Comparison of ENCODE assay signal across 8 cellular contexts in genomic region chr10:42866115-42866995, GRCh38.
DNase-seq lines count a peak whose midpoint lies in the region; ATAC-seq, FAIRE-seq and TF ChIP-seq lines count a peak whose summit lies in the region.

No MANE protein-coding gene starts in this region.

- CTCF ChIA-PET in PC-3 (lab: Charles Lee) = no interaction called here

- H3K9me3 ChIP-seq in PC-3 (ENCODE audit: low read length) (no peaks in the 10 kb centered on the region), ovary (no peaks in the 10 kb centered on the region)

- H3K27ac Mint-ChIP-seq in activated naive CD8-positive, alpha-beta T cell treated with anti-CD3 and anti-CD28 coated beads for 36 hours = no peak overlapping the region

- no peaks in the 10 kb centered on the region for H4K20me1 ChIP-seq in PC-3 (ENCODE audit: low read length)

- H3K36me3 Mint-ChIP-seq in activated naive CD8-positive, alpha-beta T cell treated with anti-CD3 and anti-CD28 coated beads for 36 hours = no peaks in the 10 kb centered on the region

- H3K4me2 ChIP-seq in PC-3 (ENCODE audit: low read length) = peak overlapping the region; percentile 91

- peak; percentile 13 for DNase-seq in NCI-H2029 (lab: John Stamatoyannopoulos, UW)
- DNase-seq in NCI-H2029 treated with DMSO at 0.1 percent for 48 hours (lab: John Stamatoyannopoulos, UW) = no peak
- peak; percentile 78 for DNase-seq in PC-3
- peak; percentile 56 for DNase-seq in activated naive CD8-positive, alpha-beta T cell treated with anti-CD3 and anti-CD28 coated beads for 36 hours
- peak; percentile 92 for DNase-seq in Right ventricle myocardium inferior (ENCODE audit: missing footprints)
- peak; percentile 38 to 85 (median 73) for DNase-seq in ovary
- peak; percentile 92 for DNase-seq in urothelium cell line (ENCODE audit: low spot score)

- POLR2A ChIA-PET in PC-3 (lab: Charles Lee; ENCODE audit: unreplicated experiment) = no interaction called here

- H3K27ac ChIP-seq in PC-3 (ENCODE audit: low read length) = no peak overlapping the region
- H3K27ac ChIP-seq in ovary = no peak overlapping the region

- H3K4me3 Mint-ChIP-seq in activated naive CD8-positive, alpha-beta T cell treated with anti-CD3 and anti-CD28 coated beads for 36 hours = peak overlapping the region; percentile 42

- no TSS peak for BruUV-seq in PC-3 (replicated peaks; lab: Mats Ljungman, UMichigan)

- no peak for TF ChIP-seq POLR2A in ovary (IDR thresholded peaks at IDR 0.05)

- TF ChIP-seq EP300 in ovary (IDR thresholded peaks at IDR 0.05) = no peak

- H3K36me3 ChIP-seq in PC-3 (ENCODE audit: low read depth, low read length) = no peaks in the 10 kb centered on the region
- no peaks in the 10 kb centered on the region for H3K36me3 ChIP-seq in ovary

- peak overlapping the region; percentile 77 for H2AFZ ChIP-seq in PC-3 (ENCODE audit: low read length)

- H3K9me2 ChIP-seq in PC-3 (replicated peaks; ENCODE audit: low read length) = no peaks in the 10 kb centered on the region

- H3K27me3 Mint-ChIP-seq in activated naive CD8-positive, alpha-beta T cell treated with anti-CD3 and anti-CD28 coated beads for 36 hours = peaks cover 37% of the 10 kb centered on the region

- H3K79me2 ChIP-seq in PC-3 (ENCODE audit: low read length) = no peaks in the 10 kb centered on the region

- H3K4me3 ChIP-seq in PC-3 (ENCODE audit: low read length) (peak overlapping the region; percentile 64), ovary (no peak overlapping the region)

- TF ChIP-seq CTCF in PC-3 (conservative IDR thresholded peaks at IDR 0.05; ENCODE audit: low read depth, low read length) (peak; percentile 69), ovary (IDR thresholded peaks at IDR 0.05) (peak; percentile 28 to 30 (median 30))

- H3K4me1 Mint-ChIP-seq in activated naive CD8-positive, alpha-beta T cell treated with anti-CD3 and anti-CD28 coated beads for 36 hours = no peaks in the 10 kb centered on the region

- H3K27me3 ChIP-seq in PC-3 (ENCODE audit: low read length) (peaks cover 34% of the 10 kb centered on the region), ovary (no peaks in the 10 kb centered on the region)

- intact Hi-C loops in PC-3 (cut with micrococcal nuclease) = loop anchor here (1.0 to 10.0 kb wide), 4 partner anchors 239 to 481 kb away; partner anchors contain the start of gene RASGEF1A
- intact Hi-C loops in Right ventricle myocardium inferior (cut with DNase I) = loop anchor here (1.0 to 2.0 kb wide), 2 partner anchors 212 to 239 kb away; no protein-coding TSS in a partner anchor
- intact Hi-C loops in ovary (cut with DNase I) = loop anchor here in 2 of 4 donors (5.0 kb wide), 1 partner anchor 241 kb away; no protein-coding TSS in a partner anchor

- H3F3A ChIP-seq in PC-3 (ENCODE audit: low read length, unreplicated experiment) = no peaks in the 10 kb centered on the region

- ATAC-seq in HG03139 (IDR thresholded peaks at IDR 0.05; ENCODE audit: unreplicated experiment) (peak; percentile 63), PC-3 (peak; percentile 100), Right ventricle myocardium inferior (peak; percentile 100)

- H3K9ac ChIP-seq in PC-3 (ENCODE audit: low read length) = no peak overlapping the region

- WGBS in ovary, 3 donors = 1 to 3% (median 3%) methylated on average over 71 to 87 of the region's 87 CpGs

- H3K9me3 Mint-ChIP-seq in activated naive CD8-positive, alpha-beta T cell treated with anti-CD3 and anti-CD28 coated beads for 36 hours = no peaks in the 10 kb centered on the region

- peak; percentile 97 for FAIRE-seq in urothelium cell line (lab: Jason Lieb, UNC)

- H3K4me1 ChIP-seq in PC-3 (ENCODE audit: insufficient read depth, low read length) = 0 out of 2 replicates have a peak, but pooled peaks cover 4% of the 10 kb centered on the region
- peaks cover 2% of the 10 kb centered on the region for H3K4me1 ChIP-seq in ovary (ENCODE audit: insufficient read depth)
